28 cellular contexts compared by ENCODE assay signal in genomic region chr4:130432289-130432688, GRCh38.
"Had no signal": no experiment of that assay in that cellular context is flagged by ENCODE, and none has a peak within 500 bp of the region (broad histone marks: within the 10 kb centered on the region; RNA-seq: fewer than 3 reads in every experiment).

No MANE protein-coding gene starts in this region.

- DNase-seq: natural killer cell; occipital lobe; ovary; posterior cingulate gyrus; psoas muscle; right cardiac atrium; spleen; stimulated activated CD4-positive, alpha-beta T cell treated with anti-CD3 and anti-CD28 coated beads, Interleukin-12 subunit alpha, Interleukin-12 subunit beta, amount 100 ng/mL, for 4 hours; stimulated activated CD4-positive, alpha-beta T cell treated with anti-CD3 and anti-CD28 coated beads, Interleukin-1b, Interleukin-23, amount 100 ng/mL, for 48 hours; stimulated activated CD4-positive, alpha-beta T cell treated with anti-CD3 and anti-CD28 coated beads, Interleukin-4, amount 100 ng/mL, for 1 hour; stimulated activated CD4-positive, alpha-beta T cell treated with anti-CD3 and anti-CD28 coated beads, Interleukin-4, amount 100 ng/mL, for 4 hours; stimulated activated CD8-positive, alpha-beta memory T cell treated with anti-CD3 and anti-CD28 coated beads, Interleukin-4, amount 100 ng/mL, for 48 hours; stimulated activated naive CD4-positive, alpha-beta T cell; stimulated activated naive CD8-positive, alpha-beta T cell treated with anti-CD3 and anti-CD28 coated beads, Interleukin-15, amount 100 ng/mL, for 72 hours; stimulated activated naive CD8-positive, alpha-beta T cell treated with anti-CD3 and anti-CD28 coated beads, Interleukin-15, Interleukin-2, amounts not matched to agents 100 U/mL and 50 U/mL, for 24 hours; substantia nigra; testis; tibial artery; transverse colon; upper lobe of right lung; uterus had no signal

- H3K9ac ChIP-seq: neural progenitor cell, parathyroid adenoma had no signal

- H3K36me3 ChIP-seq: neural progenitor cell, ovary, spleen, suprapubic skin, tibial artery, transverse colon, upper lobe of right lung, uterus had no signal

- H3K9me3 ChIP-seq: ovary, psoas muscle, suprapubic skin, testis, tibial artery, transverse colon, upper lobe of right lung, uterus had no signal

- H3K4me2 ChIP-seq: neural progenitor cell, smooth muscle cell had no signal

- H2AFZ ChIP-seq: neural progenitor cell, parathyroid adenoma had no signal

- H3K27ac ChIP-seq: neural progenitor cell, ovary, parathyroid adenoma, psoas muscle, skin epidermis, spleen, suprapubic skin, testis, tibial artery, transverse colon, upper lobe of right lung, uterus had no signal

- H3K27me3 ChIP-seq: neural progenitor cell, ovary, spleen, suprapubic skin, testis, tibial artery, transverse colon, upper lobe of right lung, uterus had no signal

- ATAC-seq: natural killer cell; psoas muscle; right cardiac atrium; sciatic nerve; stimulated activated memory B cell treated with anti-CD40 and anti-IgM and Interleukin-4, amounts not matched to agents 10 μg/mL and 1 μg/mL and 100 μg/mL, for 72 hours; stimulated activated naive CD8-positive, alpha-beta T cell treated with anti-CD3 and anti-CD28 coated beads, Interleukin-15, amount 100 ng/mL, for 72 hours; stimulated activated naive CD8-positive, alpha-beta T cell treated with anti-CD3 and anti-CD28 coated beads, Interleukin-15, Interleukin-2, amounts not matched to agents 100 U/mL and 50 U/mL, for 24 hours; upper lobe of right lung had no signal

- H3K4me3 ChIP-seq: neural progenitor cell, ovary, psoas muscle, skin epidermis, smooth muscle cell, spleen, suprapubic skin, testis, tibial artery, transverse colon, upper lobe of right lung, uterus had no signal

- H3K79me2 ChIP-seq: parathyroid adenoma had no signal

- H3K4me1 ChIP-seq: neural progenitor cell, parathyroid adenoma, psoas muscle, spleen, suprapubic skin, testis, tibial artery, transverse colon, upper lobe of right lung, uterus had no signal
